1 cellular context compared by ENCODE assay signal in the genomic region with DNA sequence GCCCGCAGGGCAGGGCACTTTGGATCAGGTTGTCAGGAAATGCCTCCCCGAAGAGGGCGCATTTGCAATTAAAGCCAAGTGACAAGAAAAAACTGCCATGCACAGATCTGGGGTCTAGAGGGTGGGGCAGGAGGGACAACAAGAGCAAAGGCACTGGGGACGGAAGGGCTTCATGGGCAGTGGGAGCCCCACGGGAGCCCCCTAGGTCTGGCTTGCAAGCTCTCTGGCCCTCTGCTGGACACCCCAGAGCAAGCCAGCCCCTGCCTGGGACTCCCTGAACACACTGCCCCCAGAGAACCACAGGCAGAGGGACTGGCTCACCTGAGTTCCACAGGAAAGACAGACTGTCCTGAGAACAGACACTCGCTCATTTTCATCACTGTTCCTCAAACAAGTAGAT.
TF ChIP-seq lines count a peak whose summit lies in the region.

No MANE protein-coding gene starts in this region.

TF ChIP-seq in K562, 482 proteins besides CTCF, POLR2A, EP300 and RAD21 (continued from another document):
- TF ChIP-seq FOXP4 (CRISPR knock-in tag; IDR thresholded peaks at IDR 0.05; ENCODE audit: borderline replicate concordance) (no peak), ZNF583 (CRISPR knock-in tag; IDR thresholded peaks at IDR 0.05) (no peak), RAD51 (IDR thresholded peaks at IDR 0.05; ENCODE audit: borderline replicate concordance, low read depth) (no peak)
